Comparison of ENCODE assay signal across 16 cellular contexts in genomic region chr3:188911033-188911850, GRCh38.
DNase-seq lines count a peak whose midpoint lies in the region; ATAC-seq and TF ChIP-seq lines count a peak whose summit lies in the region.
"Had no signal": no experiment of that assay in that cellular context is flagged by ENCODE, and none has a peak within 500 bp of the region (broad histone marks: within the 10 kb centered on the region; RNA-seq: fewer than 3 reads in every experiment).

No MANE protein-coding gene starts in this region.

- H3K27me3 ChIP-seq in esophagus muscularis mucosa = no peaks in the 10 kb centered on the region
- no peaks in the 10 kb centered on the region for H3K27me3 ChIP-seq in uterus
- H3K27me3 ChIP-seq: Peyer's patch had no signal

- TF ChIP-seq CTCF in esophagus muscularis mucosa (IDR thresholded peaks at IDR 0.05) (no peak), uterus (IDR thresholded peaks at IDR 0.05) (no peak), RWPE1 (conservative IDR thresholded peaks at IDR 0.05; ENCODE audit: low read depth) (no peak)

- TF ChIP-seq POLR2A in esophagus muscularis mucosa (IDR thresholded peaks at IDR 0.05; ENCODE audit: low read depth) = no peak
- TF ChIP-seq POLR2A in uterus (IDR thresholded peaks at IDR 0.05) = no peak

- CTCF ChIA-PET in RWPE1 (lab: Yijun Ruan, JAX) = no interaction called here

- TF ChIP-seq EP300 in esophagus muscularis mucosa (IDR thresholded peaks at IDR 0.05) = no peak

- POLR2A ChIA-PET in RWPE1 (lab: Yijun Ruan, JAX; ENCODE audit: low non-redundant PET) = no interaction called here

- H3K9me3 ChIP-seq in esophagus muscularis mucosa = no peaks in the 10 kb centered on the region
- H3K9me3 ChIP-seq in uterus = no peaks in the 10 kb centered on the region
- H3K9me3 ChIP-seq: Peyer's patch had no signal

- H3K4me1 ChIP-seq in esophagus muscularis mucosa = peaks cover 0 to 5% (median 1%) of the 10 kb centered on the region in 4 donors
- H3K4me1 ChIP-seq in uterus = peaks cover 0 to 3% of the 10 kb centered on the region in 2 donors

- no peak for ATAC-seq in GM18519 (IDR thresholded peaks at IDR 0.05; ENCODE audit: low FRiP score, unreplicated experiment)

- H3K36me3 ChIP-seq in esophagus muscularis mucosa = no peaks in the 10 kb centered on the region
- no peaks in the 10 kb centered on the region for H3K36me3 ChIP-seq in uterus
- H3K36me3 ChIP-seq: Peyer's patch had no signal

- H3K4me3 ChIP-seq in esophagus muscularis mucosa (no peak overlapping the region), uterus (no peak overlapping the region)
- H3K4me3 ChIP-seq: Peyer's patch had no signal

- intact Hi-C loops in esophagus muscularis mucosa (cut with DNase I) (no loop called here), uterus (cut with DNase I; ENCODE audit: low total_unique reads) (no loop called here)

- DNase-seq in NOMO-1 treated with DMSO at 0.1 percent for 48 hours (lab: John Stamatoyannopoulos, UW; ENCODE audit: unreplicated experiment) = peak; percentile 30
- DNase-seq in NOMO-1 treated with dmso at 0.1 percent for 144 hours (lab: John Stamatoyannopoulos, UW; ENCODE audit: unreplicated experiment) = no peak
- DNase-seq in esophagus muscularis mucosa (ENCODE audit: extremely low spot score) = peak; percentile 64
- peak; percentile 52 for DNase-seq in myocyte (ENCODE audit: low read depth)
- DNase-seq in uterus = peak; percentile 58 to 71
- DNase-seq in kidney tubule cell (ENCODE audit: low spot score) = no peak
- no peak for DNase-seq in RWPE1 (ENCODE audit: low spot score)
- DNase-seq: C1 segment of cervical spinal cord, COR-L47, H9, NCI-H1417 treated with DMSO at 0.1 percent for 48 hours, NCI-H2029 treated with DMSO at 0.1 percent for 48 hours, NCI-H345, SHP77 had no signal

- H3K27ac ChIP-seq in esophagus muscularis mucosa (replicated peaks in 1 of 4) = no peak overlapping the region
- no peak overlapping the region for H3K27ac ChIP-seq in uterus
- no peak overlapping the region for H3K27ac ChIP-seq in RWPE1

- 81% methylated on average over 8 of the region's 8 CpGs for WGBS in esophagus muscularis mucosa

Comparison
In these comparisons a context has a peak if more than half of its experiments do, and no peak if none do; other contexts are left out.
1. DNase-seq: peak in NOMO-1 treated with DMSO at 0.1 percent for 48 hours (single experiment), esophagus muscularis mucosa (single experiment), myocyte (single experiment) and uterus (2 of 2); none in NOMO-1 treated with dmso at 0.1 percent for 144 hours (single experiment), kidney tubule cell (single experiment) and RWPE1 (single experiment).